Comparison of ENCODE assay signal across 21 cellular contexts in the genomic region with DNA sequence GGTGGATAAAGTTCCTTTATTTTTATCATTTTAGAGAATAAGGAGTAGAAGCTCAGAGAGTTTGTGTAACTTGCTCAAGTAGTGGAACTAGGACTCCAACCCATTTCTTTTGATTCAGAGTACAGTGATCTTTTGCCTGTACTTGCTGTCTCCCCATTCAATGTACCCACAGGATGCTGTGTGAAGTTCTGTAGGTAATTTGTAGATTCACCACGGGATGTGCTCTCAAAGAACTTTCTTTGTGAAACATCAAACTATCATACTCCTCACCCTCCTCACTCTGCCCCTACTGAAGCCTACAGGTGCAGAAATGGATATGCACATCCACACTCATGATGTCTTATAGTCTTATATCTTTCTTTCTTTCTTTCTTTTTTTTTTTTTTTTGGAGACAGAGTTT.
A peak's percentile ranks its signal among the peaks of the same experiment; 100 is the strongest.
DNase-seq lines count a peak whose midpoint lies in the region; ATAC-seq and TF ChIP-seq lines count a peak whose summit lies in the region.
"Had no signal": no experiment of that assay in that cellular context is flagged by ENCODE, and none has a peak within 500 bp of the region (broad histone marks: within the 10 kb centered on the region; RNA-seq: fewer than 3 reads in every experiment).

No MANE protein-coding gene starts in this region.

- H3K27ac Mint-ChIP-seq in activated CD8-positive, alpha-beta T cell treated with anti-CD3 and anti-CD28 coated beads, Interleukin-2, amount 10 ng/mL, durations not matched to agents 7 days and 5 days = peak overlapping the region; percentile 5
- no peak overlapping the region for H3K27ac Mint-ChIP-seq in activated CD8-positive, alpha-beta T cell treated with anti-CD3 and anti-CD28 coated beads for 36 hours
- H3K27ac Mint-ChIP-seq: CD14-positive monocyte; CD4-positive, alpha-beta memory T cell; CD4-positive, CD25-positive, alpha-beta regulatory T cell had no signal

- H3K9me3 ChIP-seq in DND-41 (ENCODE audit: insufficient read depth, low read length, severe bottlenecking) = no peaks in the 10 kb centered on the region
- H3K9me3 ChIP-seq: BE2C, BLaER1 had no signal

- no peak overlapping the region for H3K4me3 ChIP-seq in DND-41 (ENCODE audit: low read depth in 1 of 2, low read length in 2 of 2)
- H3K4me3 ChIP-seq in Jurkat, Clone E6-1 (ENCODE audit: low read length) = no peak overlapping the region
- H3K4me3 ChIP-seq: BLaER1 had no signal

- no peak overlapping the region for H3K9ac ChIP-seq in DND-41 (ENCODE audit: low read depth, low read length)
- H3K9ac ChIP-seq: BLaER1 had no signal

- H3K4me1 ChIP-seq in DND-41 (ENCODE audit: insufficient read depth, low read length) = no peaks in the 10 kb centered on the region
- H3K4me1 ChIP-seq: BE2C, BLaER1 had no signal

- peaks cover 3% of the 10 kb centered on the region for H3K9me3 Mint-ChIP-seq in activated CD8-positive, alpha-beta T cell treated with anti-CD3 and anti-CD28 coated beads, Interleukin-2, amount 10 ng/mL, durations not matched to agents 7 days and 5 days (ENCODE audit: insufficient read depth)
- no peaks in the 10 kb centered on the region for H3K9me3 Mint-ChIP-seq in activated CD8-positive, alpha-beta T cell treated with anti-CD3 and anti-CD28 coated beads for 36 hours
- H3K9me3 Mint-ChIP-seq: CD4-positive, alpha-beta memory T cell; CD8-positive, alpha-beta memory T cell had no signal

- peak; percentile 55 for ATAC-seq in activated CD8-positive, alpha-beta T cell treated with anti-CD3 and anti-CD28 coated beads, Interleukin-2, amount 10 ng/mL, durations not matched to agents 7 days and 5 days
- no peak for ATAC-seq in activated CD8-positive, alpha-beta T cell treated with anti-CD3 and anti-CD28 coated beads for 36 hours
- ATAC-seq in DND-41 (ENCODE audit: insufficient read depth, low read depth) = peak; percentile 72

- H3K36me3 ChIP-seq in DND-41 (ENCODE audit: insufficient read depth, low read length) = no peaks in the 10 kb centered on the region
- H3K36me3 ChIP-seq: BE2C, BLaER1 had no signal

- intact Hi-C loops in activated CD8-positive, alpha-beta T cell treated with anti-CD3 and anti-CD28 coated beads for 36 hours (cut with micrococcal nuclease) = no loop called here

- POLR2A ChIA-PET in activated CD8-positive, alpha-beta T cell treated with anti-CD3 and anti-CD28 coated beads, Interleukin-2, amount 10 ng/mL, durations not matched to agents 7 days and 5 days (lab: Charles Lee) = interaction anchor here (0.6 kb wide), 1 partner anchor 18 kb away, joined by 3 read pairs; no protein-coding TSS in a partner anchor
- POLR2A ChIA-PET in activated CD8-positive, alpha-beta T cell treated with anti-CD3 and anti-CD28 coated beads for 36 hours (lab: Charles Lee) = interaction anchor here (0.6 kb wide), 1 partner anchor 85 kb away, joined by 3 read pairs; no protein-coding TSS in a partner anchor

- no peaks in the 10 kb centered on the region for H3K27me3 Mint-ChIP-seq in activated CD8-positive, alpha-beta T cell treated with anti-CD3 and anti-CD28 coated beads, Interleukin-2, amount 10 ng/mL, durations not matched to agents 7 days and 5 days (ENCODE audit: low read depth)
- H3K27me3 Mint-ChIP-seq in activated CD8-positive, alpha-beta T cell treated with anti-CD3 and anti-CD28 coated beads for 36 hours = no peaks in the 10 kb centered on the region
- H3K27me3 Mint-ChIP-seq: CD4-positive, alpha-beta memory T cell; CD4-positive, CD25-positive, alpha-beta regulatory T cell had no signal

- H3K4me1 Mint-ChIP-seq in activated CD8-positive, alpha-beta T cell treated with anti-CD3 and anti-CD28 coated beads, Interleukin-2, amount 10 ng/mL, durations not matched to agents 7 days and 5 days (ENCODE audit: low read depth) = peaks cover 39% of the 10 kb centered on the region
- H3K4me1 Mint-ChIP-seq in activated CD8-positive, alpha-beta T cell treated with anti-CD3 and anti-CD28 coated beads for 36 hours (ENCODE audit: low read depth) = peaks cover 30% of the 10 kb centered on the region

- DNase-seq in activated CD8-positive, alpha-beta T cell treated with anti-CD3 and anti-CD28 coated beads, Interleukin-2, amount 10 ng/mL, durations not matched to agents 7 days and 5 days = no peak
- no peak for DNase-seq in activated CD8-positive, alpha-beta T cell treated with anti-CD3 and anti-CD28 coated beads for 36 hours
- DNase-seq in DND-41 = no peak
- DNase-seq in Jurkat, Clone E6-1 (ENCODE audit: low read depth, low spot score) = peak; percentile 76
- no peak for DNase-seq in NCI-H187 (lab: John Stamatoyannopoulos, UW)
- DNase-seq in NCI-H2227 treated with DMSO at 0.1 percent for 48 hours (lab: John Stamatoyannopoulos, UW) = no peak
- DNase-seq: 8988T; ACHN; BE2C; C1 segment of cervical spinal cord; CD4-positive, alpha-beta memory T cell; CD8-positive, alpha-beta memory T cell; COR-L47; DMS 273 treated with DMSO at 0.1 percent for 48 hours; DMS153; DMS53; DMS79; GF-D8 had no signal

- CTCF ChIA-PET in activated CD8-positive, alpha-beta T cell treated with anti-CD3 and anti-CD28 coated beads, Interleukin-2, amount 10 ng/mL, durations not matched to agents 7 days and 5 days (lab: Charles Lee) = no interaction called here
- CTCF ChIA-PET in activated CD8-positive, alpha-beta T cell treated with anti-CD3 and anti-CD28 coated beads for 36 hours (lab: Charles Lee) = interaction anchor here (1.1 kb wide), 1 partner anchor 289 kb away, joined by 3 read pairs; no protein-coding TSS in a partner anchor

- no peaks in the 10 kb centered on the region for H3K79me2 ChIP-seq in DND-41 (ENCODE audit: insufficient read depth, low read length)

- no peak overlapping the region for H3K4me2 ChIP-seq in DND-41 (ENCODE audit: insufficient read depth, low read length)
- H3K4me2 ChIP-seq: BLaER1 had no signal

- no peak overlapping the region for H3K4me3 Mint-ChIP-seq in activated CD8-positive, alpha-beta T cell treated with anti-CD3 and anti-CD28 coated beads, Interleukin-2, amount 10 ng/mL, durations not matched to agents 7 days and 5 days
- H3K4me3 Mint-ChIP-seq in activated CD8-positive, alpha-beta T cell treated with anti-CD3 and anti-CD28 coated beads for 36 hours = no peak overlapping the region
- H3K4me3 Mint-ChIP-seq: CD14-positive monocyte; CD4-positive, alpha-beta memory T cell; CD4-positive, CD25-positive, alpha-beta regulatory T cell; CD8-positive, alpha-beta memory T cell had no signal

- no peak overlapping the region for H3K27ac ChIP-seq in DND-41 (ENCODE audit: low read length)
- H3K27ac ChIP-seq: BLaER1 had no signal

- 0 out of 2 replicates have a peak overlapping the region, but pooled peaks have one; percentile 29 for H2AFZ ChIP-seq in DND-41 (ENCODE audit: low read depth, low read length)

- H3K27me3 ChIP-seq in DND-41 (ENCODE audit: insufficient read depth, low read length, poor library complexity) = no peaks in the 10 kb centered on the region
- H3K27me3 ChIP-seq: BE2C, BLaER1 had no signal

- H4K20me1 ChIP-seq in DND-41 (ENCODE audit: insufficient read depth, low read length) = no peaks in the 10 kb centered on the region
- H4K20me1 ChIP-seq: BLaER1 had no signal

- peaks cover 11% of the 10 kb centered on the region for H3K36me3 Mint-ChIP-seq in activated CD8-positive, alpha-beta T cell treated with anti-CD3 and anti-CD28 coated beads, Interleukin-2, amount 10 ng/mL, durations not matched to agents 7 days and 5 days (ENCODE audit: low read depth)
- H3K36me3 Mint-ChIP-seq in activated CD8-positive, alpha-beta T cell treated with anti-CD3 and anti-CD28 coated beads for 36 hours (ENCODE audit: low read depth) = no peaks in the 10 kb centered on the region
- H3K36me3 Mint-ChIP-seq: CD14-positive monocyte; CD4-positive, alpha-beta memory T cell; CD4-positive, CD25-positive, alpha-beta regulatory T cell; CD8-positive, alpha-beta memory T cell had no signal

- TF ChIP-seq CTCF in activated CD8-positive, alpha-beta T cell treated with anti-CD3 and anti-CD28 coated beads for 36 hours (IDR thresholded peaks at IDR 0.05) = no peak
- TF ChIP-seq CTCF in DND-41 (IDR thresholded peaks at IDR 0.05; ENCODE audit: borderline replicate concordance, extremely low read depth, low read length, poor library complexity, severe bottlenecking) = no peak
